Comparison of ENCODE assay signal across 28 cellular contexts in genomic region chr14:105533811-105534498, GRCh38. TPM values are rescaled to one million over a fixed set of nuclear protein-coding genes. Genes with fewer than 3 reads are reported as not detected.
"Had no signal": no experiment of that assay in that cellular context is flagged by ENCODE, and none has a peak within 500 bp of the region (broad histone marks: within the 10 kb centered on the region; RNA-seq: fewer than 3 reads in every experiment).

No MANE protein-coding gene starts in this region.

- H3K27me3 Mint-ChIP-seq: activated CD4-positive, alpha-beta memory T cell treated with anti-CD3 and anti-CD28 coated beads for 36 hours had no signal

- H3K9me3 Mint-ChIP-seq: activated CD4-positive, alpha-beta memory T cell treated with anti-CD3 and anti-CD28 coated beads for 36 hours; activated CD4-positive, alpha-beta T cell treated with anti-CD3 and anti-CD28 coated beads, Interleukin-2, amount 10 ng/mL, durations not matched to agents 7 days and 5 days; activated naive CD4-positive, alpha-beta T cell treated with anti-CD3 and anti-CD28 coated beads for 36 hours; activated T-cell treated with anti-CD3 and anti-CD28 coated beads, Interleukin-2, amount 50 U/mL, for 4 hours had no signal

- H3K27ac Mint-ChIP-seq: activated CD4-positive, alpha-beta memory T cell treated with anti-CD3 and anti-CD28 coated beads for 36 hours; activated CD4-positive, alpha-beta T cell treated with anti-CD3 and anti-CD28 coated beads, Interleukin-2, amount 10 ng/mL, durations not matched to agents 7 days and 5 days; activated naive CD4-positive, alpha-beta T cell treated with anti-CD3 and anti-CD28 coated beads for 36 hours; activated naive CD8-positive, alpha-beta T cell had no signal

- H3K27ac ChIP-seq: adrenal gland, VCaP had no signal

- H3K4me3 Mint-ChIP-seq: activated CD4-positive, alpha-beta memory T cell treated with anti-CD3 and anti-CD28 coated beads for 36 hours; activated CD4-positive, alpha-beta T cell treated with anti-CD3 and anti-CD28 coated beads, Interleukin-2, amount 10 ng/mL, durations not matched to agents 7 days and 5 days; activated naive CD4-positive, alpha-beta T cell treated with anti-CD3 and anti-CD28 coated beads for 36 hours; activated naive CD8-positive, alpha-beta T cell; activated T-cell treated with anti-CD3 and anti-CD28 coated beads, Interleukin-2, amount 50 U/mL, for 4 hours had no signal

- H3K36me3 ChIP-seq: adrenal gland had no signal

- H3K4me3 ChIP-seq: adrenal gland had no signal

- H3K9me3 ChIP-seq: adrenal gland had no signal

- ATAC-seq: activated T-cell treated with anti-CD3 and anti-CD28 coated beads, Interleukin-2, amount 50 U/mL, for 4 hours; Panc1 had no signal

- H3K36me3 Mint-ChIP-seq: activated CD4-positive, alpha-beta memory T cell treated with anti-CD3 and anti-CD28 coated beads for 36 hours; activated naive CD8-positive, alpha-beta T cell had no signal

- DNase-seq: activated CD4-positive, alpha-beta memory T cell treated with anti-CD3 and anti-CD28 coated beads for 36 hours; activated CD4-positive, alpha-beta T cell treated with anti-CD3 and anti-CD28 coated beads, Interleukin-2, amount 10 ng/mL, durations not matched to agents 7 days and 5 days; activated CD4-positive, CD25-positive, alpha-beta regulatory T cell; activated CD8-positive, alpha-beta memory T cell treated with anti-CD3 and anti-CD28 coated beads for 24 hours; activated gamma-delta T cell; activated naive CD4-positive, alpha-beta T cell treated with anti-CD3 and anti-CD28 coated beads for 36 hours; activated T-cell treated with anti-CD3 and anti-CD28 coated beads, Interleukin-2, amount 50 U/mL, for 4 hours; adrenal gland; anterior cingulate cortex; cerebellar nuclear complex; Kasumi-1; KBM-7; NCI-H1105 treated with DMSO at 0.1 percent for 48 hours; NCI-H146; NCI-H2029; NCI-H345; NCI-H510A; NCI-H526 treated with DMSO at 0.1 percent for 48 hours; NK-92 treated with Interleukin-12 subunit alpha and Interleukin-12 subunit beta, amount 100 ng/mL, for 24 hours; OCI-M1; RPMI8226; SHP77; T-helper 2 cell; T1000 had no signal

RNA-seq across cellular contexts. Expression of gene CRIP1, which starts 47.3 kb away (rescaled TPM):
- total RNA-seq: SK-MEL-5 had no signal

RNA-seq across cellular contexts. Expression of gene CRIP2, which starts 59.3 kb away (rescaled TPM):
- total RNA-seq: activated naive CD4-positive, alpha-beta T cell treated with anti-CD3 and anti-CD28 coated beads for 36 hours had no signal
